In genomic region chr13:74246398-74246975, GRCh38 we compare ENCODE assay signal across 10 cellular contexts.
DNase-seq lines count a peak whose midpoint lies in the region; ATAC-seq, FAIRE-seq and TF ChIP-seq lines count a peak whose summit lies in the region.
"Had no signal": no experiment of that assay in that cellular context is flagged by ENCODE, and none has a peak within 500 bp of the region (broad histone marks: within the 10 kb centered on the region; RNA-seq: fewer than 3 reads in every experiment).

No MANE protein-coding gene starts in this region.

- FAIRE-seq in pancreas (lab: Jason Lieb, UNC), result no peak

- peaks cover 76% of the 10 kb centered on the region for H3K4me1 ChIP-seq in CD4-positive, CD25-positive, alpha-beta regulatory T cell (ENCODE audit: control insufficient read depth, insufficient read depth, low read length, poor library complexity, severe bottlenecking)
- H3K4me1 ChIP-seq in psoas muscle (peaks cover 12% of the 10 kb centered on the region), pancreas (no peaks in the 10 kb centered on the region), stomach (peaks cover 0 to 8% (median 0%) of the 10 kb centered on the region in 4 donors)

- peak overlapping the region; percentile 81 for H3K4me3 ChIP-seq in CD4-positive, CD25-positive, alpha-beta regulatory T cell (ENCODE audit: low read depth, low read length)
- peak overlapping the region; percentile 25 for H3K4me3 ChIP-seq in psoas muscle
- no peak overlapping the region for H3K4me3 ChIP-seq in pancreas
- H3K4me3 ChIP-seq in stomach, result no peak overlapping the region
- H3K4me3 ChIP-seq: GM23338 had no signal

- H3K27ac ChIP-seq in CD4-positive, CD25-positive, alpha-beta regulatory T cell (ENCODE audit: insufficient read depth, low read length, poor library complexity, severe bottlenecking), result peak overlapping the region; percentile 72
- H3K27ac ChIP-seq in psoas muscle (no peak overlapping the region), pancreas (no peak overlapping the region), stomach (no peak overlapping the region)
- H3K27ac ChIP-seq: C4-2B had no signal

- no peak for TF ChIP-seq POLR2A in stomach (IDR thresholded peaks at IDR 0.05)

- 19 to 26% (median 24%) methylated on average over 9 of the region's 9 CpGs for WGBS in psoas muscle, 3 donors
- WGBS in pancreas, 2 donors, result 60 to 70% methylated on average over 9 of the region's 9 CpGs
- WGBS in stomach, 5 donors, result 53 to 73% (median 67%) methylated on average over 9 of the region's 9 CpGs

- H3K36me3 Mint-ChIP-seq in CD4-positive, CD25-positive, alpha-beta regulatory T cell, result peaks cover 34% of the 10 kb centered on the region
- H3K36me3 Mint-ChIP-seq in effector memory CD8-positive, alpha-beta T cell (ENCODE audit: insufficient read depth), result peaks cover 9% of the 10 kb centered on the region

- TF ChIP-seq CTCF in psoas muscle (IDR thresholded peaks at IDR 0.05) (no peak), pancreas (IDR thresholded peaks at IDR 0.05) (no peak), stomach (IDR thresholded peaks at IDR 0.05) (no peak)

- H3K9me3 Mint-ChIP-seq in CD4-positive, CD25-positive, alpha-beta regulatory T cell, result peaks cover 0 to 5% (median 3%) of the 10 kb centered on the region in 7 donors
- H3K9me3 Mint-ChIP-seq in effector memory CD8-positive, alpha-beta T cell, result peaks cover 0 to 15% of the 10 kb centered on the region in 2 donors
- H3K9me3 Mint-ChIP-seq: GM23338 had no signal

- DNase-seq in CD4-positive, CD25-positive, alpha-beta regulatory T cell, result peak in 1 of 3 donors; percentile 31
- DNase-seq in activated CD4-positive, CD25-positive, alpha-beta regulatory T cell treated with anti-CD3 and anti-CD28 coated beads, Interleukin-2, amount 50 U/mL, for 72 hours, result peak; percentile 32
- DNase-seq in effector memory CD8-positive, alpha-beta T cell, result peak in 1 of 3 experiments; percentile 11
- DNase-seq in psoas muscle, result no peak
- DNase-seq in pancreas, result no peak
- no peak for DNase-seq in stomach
- no peak for DNase-seq in HuH-7 (ENCODE audit: low spot score)
- DNase-seq in SIG-M5 treated with dmso at 0.1 percent for 504 hours (lab: John Stamatoyannopoulos, UW; ENCODE audit: unreplicated experiment), result no peak

- H3K4me1 Mint-ChIP-seq in CD4-positive, CD25-positive, alpha-beta regulatory T cell, result peaks cover 58 to 98% (median 75%) of the 10 kb centered on the region in 4 donors
- H3K4me1 Mint-ChIP-seq in effector memory CD8-positive, alpha-beta T cell (ENCODE audit: low read depth in 2 of 2), result peaks cover 67 to 91% of the 10 kb centered on the region in 2 donors

- peaks cover 3% of the 10 kb centered on the region for H3K36me3 ChIP-seq in CD4-positive, CD25-positive, alpha-beta regulatory T cell (ENCODE audit: control insufficient read depth, insufficient read depth, low read length)
- no peaks in the 10 kb centered on the region for H3K36me3 ChIP-seq in psoas muscle (ENCODE audit: insufficient read depth in 1 of 2, low read depth in 1 of 2)
- H3K36me3 ChIP-seq in pancreas, result no peaks in the 10 kb centered on the region
- H3K36me3 ChIP-seq in stomach, result no peaks in the 10 kb centered on the region

- H3K27me3 Mint-ChIP-seq in CD4-positive, CD25-positive, alpha-beta regulatory T cell, result no peaks in the 10 kb centered on the region
- H3K27me3 Mint-ChIP-seq in effector memory CD8-positive, alpha-beta T cell, result no peaks in the 10 kb centered on the region

- peak overlapping the region; percentile 27 to 85 (median 74) for H3K4me3 Mint-ChIP-seq in CD4-positive, CD25-positive, alpha-beta regulatory T cell
- H3K4me3 Mint-ChIP-seq in effector memory CD8-positive, alpha-beta T cell, result peak overlapping the region; percentile 43 to 79
- H3K4me3 Mint-ChIP-seq: GM23338 had no signal

- H3K27ac Mint-ChIP-seq in CD4-positive, CD25-positive, alpha-beta regulatory T cell, result peak overlapping the region; percentile 93 to 97 (median 95)
- peak overlapping the region; percentile 96 to 98 for H3K27ac Mint-ChIP-seq in effector memory CD8-positive, alpha-beta T cell
- H3K27ac Mint-ChIP-seq: GM23338 had no signal

- no peak for TF ChIP-seq EP300 in stomach (IDR thresholded peaks at IDR 0.05)

- H3K9me3 ChIP-seq in CD4-positive, CD25-positive, alpha-beta regulatory T cell (ENCODE audit: control insufficient read depth in 2 of 2, low read length in 2 of 2), result no peaks in the 10 kb centered on the region
- H3K9me3 ChIP-seq in psoas muscle (no peaks in the 10 kb centered on the region), pancreas (no peaks in the 10 kb centered on the region), stomach (no peaks in the 10 kb centered on the region)

- intact Hi-C loops in psoas muscle (cut with DNase I), result no loop called here
- intact Hi-C loops in pancreas (cut with DNase I), result no loop called here
- intact Hi-C loops in stomach (cut with DNase I; ENCODE audit: low total_unique reads), result no loop called here

- H3K27me3 ChIP-seq in CD4-positive, CD25-positive, alpha-beta regulatory T cell (ENCODE audit: control insufficient read depth, insufficient read depth, low read length), result no peaks in the 10 kb centered on the region
- H3K27me3 ChIP-seq in psoas muscle (ENCODE audit: insufficient read depth in 3 of 3, low read length in 2 of 3), result no peaks in the 10 kb centered on the region
- no peaks in the 10 kb centered on the region for H3K27me3 ChIP-seq in pancreas
- H3K27me3 ChIP-seq in stomach, result no peaks in the 10 kb centered on the region

- ATAC-seq in CD4-positive, CD25-positive, alpha-beta regulatory T cell (ENCODE audit: low read depth in 2 of 2), result peak; percentile 43 to 45
- ATAC-seq in effector memory CD8-positive, alpha-beta T cell (replicated peaks), result no peak
- ATAC-seq in psoas muscle, result peak in 3 of 4 donors; percentile 13 to 61 (median 42)
- ATAC-seq in pancreas, result no peak
- ATAC-seq: GM23338 had no signal

Comparison
In these comparisons a context has a peak if more than half of its experiments do, and no peak if none do; other contexts are left out.
1. ATAC-seq: peak in CD4-positive, CD25-positive, alpha-beta regulatory T cell (2 of 2) and psoas muscle (3 of 4); none in effector memory CD8-positive, alpha-beta T cell (single experiment) and pancreas (0 of 4).
2. H3K4me3 ChIP-seq: peak in CD4-positive, CD25-positive, alpha-beta regulatory T cell (single experiment) and psoas muscle (single experiment); none in pancreas (0 of 4) and stomach (0 of 4).